1 cellular context compared by ENCODE assay signal in the genomic region with DNA sequence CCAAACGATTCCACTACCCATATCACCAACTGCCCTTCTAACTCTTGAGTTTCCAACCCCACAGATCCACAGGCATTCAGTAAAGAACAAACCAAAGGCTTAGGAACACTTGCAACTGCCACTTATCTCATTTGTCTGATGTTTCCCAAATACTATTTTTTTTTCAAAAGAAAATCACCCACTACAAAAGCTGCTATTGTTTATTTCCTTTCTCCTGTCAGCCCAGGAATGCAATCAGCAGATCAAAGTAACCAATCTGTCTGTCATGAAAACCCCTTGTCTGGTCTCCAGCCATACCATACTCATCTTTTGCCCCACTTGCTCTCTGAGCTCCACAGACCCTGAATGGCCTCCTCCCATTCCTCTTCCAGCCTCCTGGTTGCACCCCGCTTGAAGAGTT.
TF ChIP-seq lines count a peak whose summit lies in the region.

No MANE protein-coding gene starts in this region.

TF ChIP-seq in H1, 55 proteins besides CTCF, POLR2A, EP300 and RAD21:
- no peak for TF ChIP-seq BRCA1 (IDR thresholded peaks at IDR 0.05; ENCODE audit: low read depth, low read length)
- TF ChIP-seq FOSL1 (IDR thresholded peaks at IDR 0.05; ENCODE audit: insufficient read depth, low read depth, low read length), result no peak
- TF ChIP-seq TCF12 (IDR thresholded peaks at IDR 0.05; ENCODE audit: low read depth, low read length), result no peak
- TF ChIP-seq ZNF274 (IDR thresholded peaks at IDR 0.05; ENCODE audit: borderline replicate concordance, extremely low read depth, low read length), result no peak
- no peak for TF ChIP-seq RXRA (IDR thresholded peaks at IDR 0.05; ENCODE audit: insufficient read depth, low read depth, low read length)
- no peak for TF ChIP-seq CEBPB (IDR thresholded peaks at IDR 0.05; ENCODE audit: low read depth, low read length)
TF ChIP-seq in H1: peak in this region for 0.
